ENCODE assay signal across 15 cellular contexts in genomic region chr18:2588666-2589344, GRCh38. TPM values are rescaled to one million over a fixed set of nuclear protein-coding genes. Genes with fewer than 3 reads are reported as not detected.
DNase-seq lines count a peak whose midpoint lies in the region; ATAC-seq lines count a peak whose summit lies in the region.
"Had no signal": no experiment of that assay in that cellular context is flagged by ENCODE, and none has a peak within 500 bp of the region (broad histone marks: within the 10 kb centered on the region; RNA-seq: fewer than 3 reads in every experiment).

No MANE protein-coding gene starts in this region.

- H3K36me3 Mint-ChIP-seq in stimulated activated naive CD8-positive, alpha-beta T cell treated with anti-CD3 and anti-CD28 coated beads, Interleukin-15, Interleukin-2, amounts not matched to agents 100 ng/mL and 50 ng/mL, for 24 hours (ENCODE audit: low read depth) = peaks cover 80% of the 10 kb centered on the region
- H3K36me3 Mint-ChIP-seq in activated T-helper 2 cell treated with anti-CD3 and anti-CD28 coated beads, Interferon-gamma antibody, Interleukin-2, Interleukin-4, amounts not matched to agents 10 μg/mL and 5 μg/mL and 100 μg/mL, durations not matched to agents 14 hours and 24 hours and 36 hours (ENCODE audit: low read depth) = peaks cover 64% of the 10 kb centered on the region

- H3K4me2 ChIP-seq in mesenchymal stem cell (ENCODE audit: low read length, poor library complexity, severe bottlenecking) = no peak overlapping the region

- H3K9me3 ChIP-seq in mesenchymal stem cell (ENCODE audit: control insufficient read depth, low read length) = no peaks in the 10 kb centered on the region
- H3K9me3 ChIP-seq: SJSA1 had no signal

- H3K4ac ChIP-seq in mesenchymal stem cell (ENCODE audit: low read depth in 1 of 2, low read length in 2 of 2) = no peak overlapping the region

- H2BK15ac ChIP-seq in mesenchymal stem cell (ENCODE audit: low read depth, poor library complexity, severe bottlenecking) = no peak overlapping the region

- H3K27ac ChIP-seq in mesenchymal stem cell (ENCODE audit: low read length, poor library complexity, severe bottlenecking) = no peak overlapping the region
- H3K27ac ChIP-seq: SJSA1 had no signal

- H3K27me3 Mint-ChIP-seq in stimulated activated naive CD8-positive, alpha-beta T cell treated with anti-CD3 and anti-CD28 coated beads, Interleukin-15, Interleukin-2, amounts not matched to agents 100 ng/mL and 50 ng/mL, for 24 hours = no peaks in the 10 kb centered on the region
- H3K27me3 Mint-ChIP-seq in activated T-helper 2 cell treated with anti-CD3 and anti-CD28 coated beads, Interferon-gamma antibody, Interleukin-2, Interleukin-4, amounts not matched to agents 10 μg/mL and 5 μg/mL and 100 μg/mL, durations not matched to agents 14 hours and 24 hours and 36 hours (ENCODE audit: low read depth) = no peaks in the 10 kb centered on the region

- H4K91ac ChIP-seq in mesenchymal stem cell (ENCODE audit: low read length) = no peak overlapping the region

- H3K14ac ChIP-seq in mesenchymal stem cell (ENCODE audit: low read length in 2 of 2) = no peak overlapping the region

- H4K8ac ChIP-seq in mesenchymal stem cell (ENCODE audit: low read length) = no peak overlapping the region

- no peak overlapping the region for H2BK120ac ChIP-seq in mesenchymal stem cell (ENCODE audit: low read depth, low read length)

- no peak for ATAC-seq in stimulated activated naive CD8-positive, alpha-beta T cell treated with anti-CD3 and anti-CD28 coated beads, Interleukin-15, Interleukin-2, amounts not matched to agents 100 U/mL and 50 U/mL, for 24 hours
- ATAC-seq in GM18858 (IDR thresholded peaks at IDR 0.05; ENCODE audit: unreplicated experiment) = no peak
- ATAC-seq: left cardiac atrium had no signal

- no peak overlapping the region for H2AK5ac ChIP-seq in mesenchymal stem cell (ENCODE audit: low read length, severe bottlenecking)

- no peak overlapping the region for H3K23ac ChIP-seq in mesenchymal stem cell (ENCODE audit: low read length in 2 of 2)

- H3K4me1 Mint-ChIP-seq in stimulated activated naive CD8-positive, alpha-beta T cell treated with anti-CD3 and anti-CD28 coated beads, Interleukin-15, Interleukin-2, amounts not matched to agents 100 ng/mL and 50 ng/mL, for 24 hours (ENCODE audit: low read depth) = peaks cover 52% of the 10 kb centered on the region
- peaks cover 39% of the 10 kb centered on the region for H3K4me1 Mint-ChIP-seq in activated T-helper 2 cell treated with anti-CD3 and anti-CD28 coated beads, Interferon-gamma antibody, Interleukin-2, Interleukin-4, amounts not matched to agents 10 μg/mL and 5 μg/mL and 100 μg/mL, durations not matched to agents 14 hours and 24 hours and 36 hours (ENCODE audit: low read depth)

- H3K36me3 ChIP-seq in mesenchymal stem cell (ENCODE audit: control insufficient read depth in 1 of 2, insufficient read depth in 2 of 2, low read depth in 1 of 2, low read length in 2 of 2) = peaks cover 0 to 3% of the 10 kb centered on the region in 2 experiments

- no peaks in the 10 kb centered on the region for H3K27me3 ChIP-seq in mesenchymal stem cell (ENCODE audit: control insufficient read depth in 1 of 2, insufficient read depth in 1 of 2, low read length in 2 of 2)
- H3K27me3 ChIP-seq: SJSA1 had no signal

- no peak overlapping the region for H2BK12ac ChIP-seq in mesenchymal stem cell (ENCODE audit: low read length in 2 of 2)

- no peaks in the 10 kb centered on the region for H3K9me3 Mint-ChIP-seq in stimulated activated naive CD8-positive, alpha-beta T cell treated with anti-CD3 and anti-CD28 coated beads, Interleukin-15, Interleukin-2, amounts not matched to agents 100 ng/mL and 50 ng/mL, for 24 hours
- no peaks in the 10 kb centered on the region for H3K9me3 Mint-ChIP-seq in activated T-helper 2 cell treated with anti-CD3 and anti-CD28 coated beads, Interferon-gamma antibody, Interleukin-2, Interleukin-4, amounts not matched to agents 10 μg/mL and 5 μg/mL and 100 μg/mL, durations not matched to agents 14 hours and 24 hours and 36 hours

- H2AFZ ChIP-seq in mesenchymal stem cell (ENCODE audit: low read depth, low read length) = no peak overlapping the region

- no peak for DNase-seq in stimulated activated naive CD8-positive, alpha-beta T cell treated with anti-CD3 and anti-CD28 coated beads, Interleukin-15, Interleukin-2, amounts not matched to agents 100 U/mL and 50 U/mL, for 24 hours
- DNase-seq in activated T-helper 2 cell treated with anti-CD3 and anti-CD28 coated beads, Interferon-gamma antibody, Interleukin-2, Interleukin-4, amounts not matched to agents 10 μg/mL and 5 μg/mL and 100 μg/mL, durations not matched to agents 14 hours and 24 hours and 36 hours (ENCODE audit: low spot score) = no peak
- DNase-seq in mesenchymal stem cell (no peak), EL (no peak), inferior parietal cortex (ENCODE audit: extremely low spot score) (no peak), GM19238 (ENCODE audit: insufficient read length, low spot score) (no peak)
- DNase-seq: activated CD4-positive, alpha-beta T cell treated with anti-CD3 and anti-CD28 coated beads for 48 hours; aorta; left cardiac atrium; NCI-H1417 treated with DMSO at 0.1 percent for 48 hours; NCI-H748 treated with DMSO at 0.1 percent for 48 hours; stimulated activated CD4-positive, alpha-beta T cell treated with anti-CD3 and anti-CD28 coated beads, Interleukin-15, amount 100 ng/mL, for 24 hours had no signal

- H3K4me3 Mint-ChIP-seq in stimulated activated naive CD8-positive, alpha-beta T cell treated with anti-CD3 and anti-CD28 coated beads, Interleukin-15, Interleukin-2, amounts not matched to agents 100 ng/mL and 50 ng/mL, for 24 hours = peak overlapping the region; percentile 63
- peak overlapping the region; percentile 53 for H3K4me3 Mint-ChIP-seq in activated T-helper 2 cell treated with anti-CD3 and anti-CD28 coated beads, Interferon-gamma antibody, Interleukin-2, Interleukin-4, amounts not matched to agents 10 μg/mL and 5 μg/mL and 100 μg/mL, durations not matched to agents 14 hours and 24 hours and 36 hours (ENCODE audit: low read depth)

- peak overlapping the region; percentile 92 for H3K27ac Mint-ChIP-seq in stimulated activated naive CD8-positive, alpha-beta T cell treated with anti-CD3 and anti-CD28 coated beads, Interleukin-15, Interleukin-2, amounts not matched to agents 100 ng/mL and 50 ng/mL, for 24 hours
- peak overlapping the region; percentile 84 for H3K27ac Mint-ChIP-seq in activated T-helper 2 cell treated with anti-CD3 and anti-CD28 coated beads, Interferon-gamma antibody, Interleukin-2, Interleukin-4, amounts not matched to agents 10 μg/mL and 5 μg/mL and 100 μg/mL, durations not matched to agents 14 hours and 24 hours and 36 hours

- H3K9ac ChIP-seq in mesenchymal stem cell (ENCODE audit: low read length) = peak overlapping the region; percentile 51

- H3K4me1 ChIP-seq in mesenchymal stem cell (ENCODE audit: control insufficient read depth, insufficient read depth, low read depth, low read length) = peaks cover 1% of the 10 kb centered on the region

- no peak overlapping the region for H3K18ac ChIP-seq in mesenchymal stem cell (ENCODE audit: low read depth in 1 of 2, low read length in 2 of 2)

- intact Hi-C loops in activated T-helper 2 cell treated with anti-CD3 and anti-CD28 coated beads, Interferon-gamma antibody, Interleukin-2, Interleukin-4, amounts not matched to agents 10 μg/mL and 5 μg/mL and 100 μg/mL, durations not matched to agents 14 hours and 24 hours and 36 hours (cut with micrococcal nuclease) = loop anchor here (2.0 to 5.0 kb wide), 3 partner anchors 18 to 98 kb away; partner anchors contain the start of gene SMCHD1

- H3K4me3 ChIP-seq in mesenchymal stem cell (ENCODE audit: insufficient read depth in 1 of 2, low read depth in 1 of 2, low read length in 2 of 2) = peak overlapping the region in 1 of 2 experiments; percentile 5
- H3K4me3 ChIP-seq: SJSA1 had no signal

- H3K79me1 ChIP-seq in mesenchymal stem cell (replicated peaks; ENCODE audit: low read length, poor library complexity, severe bottlenecking) = peaks cover 4% of the 10 kb centered on the region

- WGBS in mesenchymal stem cell = 97% methylated on average over 4 of the region's 5 CpGs

- no peak overlapping the region for H2BK5ac ChIP-seq in mesenchymal stem cell (ENCODE audit: low read depth, low read length, poor library complexity, severe bottlenecking)

RNA-seq across cellular contexts. Expression of gene NDC80, which starts 17.4 kb away (rescaled TPM):
- total RNA-seq in activated T-helper 2 cell treated with anti-CD3 and anti-CD28 coated beads, Interferon-gamma antibody, Interleukin-2, Interleukin-4, amounts not matched to agents 10 μg/mL and 5 μg/mL and 100 μg/mL, durations not matched to agents 14 hours and 24 hours and 36 hours = 41.5 and 43.0 TPM in 2 replicates
- polyA plus RNA-seq in mesenchymal stem cell (2013, experiment 1 of 2) = 3.6 TPM
- 4.0 TPM for polyA plus RNA-seq in mesenchymal stem cell (2013, experiment 2 of 2)

RNA-seq across cellular contexts. Expression of gene METTL4, which starts 17.5 kb away (rescaled TPM):
- 17.8 and 18.3 TPM in 2 replicates for total RNA-seq in activated T-helper 2 cell treated with anti-CD3 and anti-CD28 coated beads, Interferon-gamma antibody, Interleukin-2, Interleukin-4, amounts not matched to agents 10 μg/mL and 5 μg/mL and 100 μg/mL, durations not matched to agents 14 hours and 24 hours and 36 hours
- 4.5 TPM for polyA plus RNA-seq in mesenchymal stem cell (2013, experiment 1 of 2)
- polyA plus RNA-seq in mesenchymal stem cell (2013, experiment 2 of 2) = 4.5 TPM
